10 cellular contexts compared by ENCODE assay signal in genomic region chr15:68186671-68187397, GRCh38. TPM values are rescaled to one million over a fixed set of nuclear protein-coding genes. Genes with fewer than 3 reads are reported as not detected.
DNase-seq lines count a peak whose midpoint lies in the region; ATAC-seq, FAIRE-seq and TF ChIP-seq lines count a peak whose summit lies in the region.
"Had no signal": no experiment of that assay in that cellular context is flagged by ENCODE, and none has a peak within 500 bp of the region (broad histone marks: within the 10 kb centered on the region; RNA-seq: fewer than 3 reads in every experiment).

No MANE protein-coding gene starts in this region.

- ATAC-seq in HG02884 (IDR thresholded peaks at IDR 0.05; ENCODE audit: unreplicated experiment) (no peak), GM18519 (IDR thresholded peaks at IDR 0.05; ENCODE audit: low FRiP score, unreplicated experiment) (no peak)
- ATAC-seq: activated naive CD8-positive, alpha-beta T cell treated with anti-CD3 and anti-CD28 coated beads, Interleukin-2, amount 50 U/mL, for 24 hours had no signal

- H3K4me3 ChIP-seq in breast epithelium: no peak overlapping the region
- H3K4me3 ChIP-seq: upper lobe of left lung had no signal

- no peak overlapping the region for H3K4me3 Mint-ChIP-seq in activated naive CD8-positive, alpha-beta T cell
- no peak overlapping the region for H3K4me3 Mint-ChIP-seq in activated naive CD8-positive, alpha-beta T cell treated with anti-CD3 and anti-CD28 coated beads for 36 hours
- H3K4me3 Mint-ChIP-seq: activated naive CD8-positive, alpha-beta T cell treated with anti-CD3 and anti-CD28 coated beads, Interleukin-2, amount 50 U/mL, for 24 hours had no signal

- H3K4me1 ChIP-seq in breast epithelium: no peaks in the 10 kb centered on the region

- H3K27me3 ChIP-seq in breast epithelium: no peaks in the 10 kb centered on the region
- H3K27me3 ChIP-seq: upper lobe of left lung had no signal

- TF ChIP-seq CTCF in breast epithelium (IDR thresholded peaks at IDR 0.05): no peak

- H3K36me3 ChIP-seq in breast epithelium: no peaks in the 10 kb centered on the region

- DNase-seq in activated naive CD8-positive, alpha-beta T cell treated with anti-CD3 and anti-CD28 coated beads for 36 hours: no peak
- DNase-seq in breast epithelium (ENCODE audit: low spot score in 2 of 2) (no peak), kidney tubule cell (ENCODE audit: low spot score) (peak; percentile 11), urothelium cell line (ENCODE audit: low spot score) (no peak), GOT3 (lab: John Stamatoyannopoulos, UW) (no peak)
- DNase-seq: activated naive CD8-positive, alpha-beta T cell treated with anti-CD3 and anti-CD28 coated beads, Interleukin-2, amount 50 U/mL, for 24 hours; upper lobe of left lung had no signal

- FAIRE-seq in urothelium cell line (lab: Jason Lieb, UNC): peak; percentile 32

- no peaks in the 10 kb centered on the region for H3K27me3 Mint-ChIP-seq in activated naive CD8-positive, alpha-beta T cell
- H3K27me3 Mint-ChIP-seq in activated naive CD8-positive, alpha-beta T cell treated with anti-CD3 and anti-CD28 coated beads for 36 hours: no peaks in the 10 kb centered on the region
- H3K27me3 Mint-ChIP-seq: activated naive CD8-positive, alpha-beta T cell treated with anti-CD3 and anti-CD28 coated beads, Interleukin-2, amount 50 U/mL, for 24 hours had no signal

- peaks cover 17% of the 10 kb centered on the region for H3K36me3 Mint-ChIP-seq in activated naive CD8-positive, alpha-beta T cell
- H3K36me3 Mint-ChIP-seq in activated naive CD8-positive, alpha-beta T cell treated with anti-CD3 and anti-CD28 coated beads for 36 hours: peaks cover 21% of the 10 kb centered on the region

- H3K27ac Mint-ChIP-seq in activated naive CD8-positive, alpha-beta T cell: peak overlapping the region; percentile 46
- H3K27ac Mint-ChIP-seq in activated naive CD8-positive, alpha-beta T cell treated with anti-CD3 and anti-CD28 coated beads for 36 hours: no peak overlapping the region
- H3K27ac Mint-ChIP-seq: activated naive CD8-positive, alpha-beta T cell treated with anti-CD3 and anti-CD28 coated beads, Interleukin-2, amount 50 U/mL, for 24 hours had no signal

- H3K27ac ChIP-seq in breast epithelium: peak overlapping the region; percentile 19 to 53

- H3K4me1 Mint-ChIP-seq in activated naive CD8-positive, alpha-beta T cell (ENCODE audit: low read depth): peaks cover 2% of the 10 kb centered on the region
- H3K4me1 Mint-ChIP-seq in activated naive CD8-positive, alpha-beta T cell treated with anti-CD3 and anti-CD28 coated beads for 36 hours: peaks cover 2% of the 10 kb centered on the region

- H3K9me3 ChIP-seq in breast epithelium: no peaks in the 10 kb centered on the region
- H3K9me3 ChIP-seq: upper lobe of left lung had no signal

- H3K9me3 Mint-ChIP-seq in activated naive CD8-positive, alpha-beta T cell (ENCODE audit: low read depth): no peaks in the 10 kb centered on the region
- H3K9me3 Mint-ChIP-seq in activated naive CD8-positive, alpha-beta T cell treated with anti-CD3 and anti-CD28 coated beads for 36 hours: no peaks in the 10 kb centered on the region
- H3K9me3 Mint-ChIP-seq: activated naive CD8-positive, alpha-beta T cell treated with anti-CD3 and anti-CD28 coated beads, Interleukin-2, amount 50 U/mL, for 24 hours had no signal

- intact Hi-C loops in breast epithelium (cut with DNase I; ENCODE audit: low total_unique reads): no loop called here

- no peak for TF ChIP-seq POLR2A in breast epithelium (IDR thresholded peaks at IDR 0.05)

RNA-seq across cellular contexts. Expression of gene CALML4, which starts 18.3 kb away (rescaled TPM):
- total RNA-seq in activated naive CD8-positive, alpha-beta T cell treated with anti-CD3 and anti-CD28 coated beads for 36 hours: 1 to 10 TPM; 5.4 to 7.4 TPM
- total RNA-seq in breast epithelium: 1 to 10 TPM; 5.3 to 7.9 (median 6.0) TPM

RNA-seq across cellular contexts. Expression of gene CLN6, which starts 42.7 kb away (rescaled TPM):
- 10 to 100 TPM; 67.7 to 72.0 TPM for total RNA-seq in activated naive CD8-positive, alpha-beta T cell treated with anti-CD3 and anti-CD28 coated beads for 36 hours
- total RNA-seq in breast epithelium: 10 to 100 TPM; 16.5 to 23.1 (median 18.4) TPM
